Comparison of ENCODE assay signal across 7 cellular contexts in genomic region chr19:12365372-12366162, GRCh38. TPM values are rescaled to one million over a fixed set of nuclear protein-coding genes. Genes with fewer than 3 reads are reported as not detected.
DNase-seq lines count a peak whose midpoint lies in the region; ATAC-seq and TF ChIP-seq lines count a peak whose summit lies in the region.

ZNF442 (minus strand) TSS chr19:12365683; CDS start chr19:12363631, 2,052 bp downstream.

- POLR2A ChIA-PET in activated CD4-positive, alpha-beta T cell treated with anti-CD3 and anti-CD28 coated beads for 36 hours (lab: Charles Lee): interaction anchor here (0.6 to 1.6 kb wide), 6 partner anchors 32 to 614 kb away, joined by 3 to 5 read pairs (median 3); partner anchors contain the start of genes ZNF563 and ZNF799

- ATAC-seq in GM18499 (IDR thresholded peaks at IDR 0.05; ENCODE audit: insufficient read depth, unreplicated experiment): peak; percentile 60
- peak; percentile 85 for ATAC-seq in HG02970 (IDR thresholded peaks at IDR 0.05; ENCODE audit: low FRiP score, unreplicated experiment)
- peak; percentile 99 for ATAC-seq in activated CD4-positive, alpha-beta T cell treated with anti-CD3 and anti-CD28 coated beads for 36 hours

- TF ChIP-seq CTCF in choroid plexus epithelial cell (conservative IDR thresholded peaks at IDR 0.05; ENCODE audit: low read depth, low read length) (peak; percentile 87), kidney epithelial cell (IDR thresholded peaks at IDR 0.05; ENCODE audit: insufficient read depth, low read length, poor library complexity, severe bottlenecking) (peak; percentile 68)

- H3K9me3 Mint-ChIP-seq in activated CD4-positive, alpha-beta T cell treated with anti-CD3 and anti-CD28 coated beads for 36 hours (ENCODE audit: low read depth): no peaks in the 10 kb centered on the region

- CTCF ChIA-PET in activated CD4-positive, alpha-beta T cell treated with anti-CD3 and anti-CD28 coated beads for 36 hours (lab: Charles Lee): interaction anchor here (0.6 to 1.5 kb wide), 7 partner anchors 33 to 306 kb away, joined by 3 to 5 read pairs (median 4); partner anchors contain the start of genes ZNF563 and ZNF564

- H3K4me3 Mint-ChIP-seq in activated CD4-positive, alpha-beta T cell treated with anti-CD3 and anti-CD28 coated beads for 36 hours: peak within 1 kb of the TSS; percentile 93

- peaks cover 2% of the 10 kb centered on the region for H3K36me3 Mint-ChIP-seq in activated CD4-positive, alpha-beta T cell treated with anti-CD3 and anti-CD28 coated beads for 36 hours (ENCODE audit: low read depth)

- H3K27me3 ChIP-seq in kidney epithelial cell (ENCODE audit: control insufficient read depth, insufficient read depth, low read length): no peaks in the 10 kb centered on the region

- no peaks in the 10 kb centered on the region for H3K36me3 ChIP-seq in kidney epithelial cell (ENCODE audit: control insufficient read depth, insufficient read depth, low read length)

- H3K27me3 Mint-ChIP-seq in activated CD4-positive, alpha-beta T cell treated with anti-CD3 and anti-CD28 coated beads for 36 hours: no peaks in the 10 kb centered on the region

- DNase-seq in NCI-H2196 treated with DMSO at 0.1 percent for 48 hours (lab: John Stamatoyannopoulos, UW; ENCODE audit: unreplicated experiment) (peak; percentile 80), choroid plexus epithelial cell (ENCODE audit: low read depth) (peak; percentile 97), kidney epithelial cell (ENCODE audit: low read depth) (peak; percentile 59)
- DNase-seq in activated CD4-positive, alpha-beta T cell treated with anti-CD3 and anti-CD28 coated beads for 36 hours: peak; percentile 93
- peak; percentile 95 for DNase-seq in stimulated activated CD4-positive, alpha-beta T cell treated with anti-CD3 and anti-CD28 coated beads, Interleukin-15, amount 100 ng/mL, for 24 hours

- H3K4me1 Mint-ChIP-seq in activated CD4-positive, alpha-beta T cell treated with anti-CD3 and anti-CD28 coated beads for 36 hours: peaks cover 18% of the 10 kb centered on the region

- H3K27ac Mint-ChIP-seq in activated CD4-positive, alpha-beta T cell treated with anti-CD3 and anti-CD28 coated beads for 36 hours: peak within 1 kb of the TSS; percentile 79

- H3K4me3 ChIP-seq in choroid plexus epithelial cell (ENCODE audit: low read depth, low read length): peak within 1 kb of the TSS; percentile 91
- H3K4me3 ChIP-seq in kidney epithelial cell (ENCODE audit: low read depth, low read length): peak within 1 kb of the TSS; percentile 73

- intact Hi-C loops in activated CD4-positive, alpha-beta T cell treated with anti-CD3 and anti-CD28 coated beads for 36 hours (cut with DNase I, micrococcal nuclease): loop anchor here (1.0 to 5.0 kb wide), 8 partner anchors 32 to 202 kb away; partner anchors contain the start of genes ZNF563 (in 2 of the 2), ZNF136 (in 1 of the 2), ZNF44 (in 1 of the 2) and ZNF443 (in 1 of the 2)

RNA-seq across cellular contexts. Expression of gene ZNF442, which starts in this region (rescaled TPM):
- 1 to 10 TPM; 1.1 to 1.7 TPM for total RNA-seq in activated CD4-positive, alpha-beta T cell treated with anti-CD3 and anti-CD28 coated beads for 36 hours
- total RNA-seq in kidney epithelial cell: 0.34 and 0.46 TPM in 2 replicates

Comparison
In these comparisons a context has a peak if more than half of its experiments do, and no peak if none do; other contexts are left out.
1. Peak in every context shown above with its lines: DNase-seq, ATAC-seq and H3K4me3 ChIP-seq.
2. Peak in DNase-seq and H3K4me3 ChIP-seq in kidney epithelial cell; RNA of the gene not detected or under 1 TPM.